ENCODE assay signal across 27 cellular contexts in genomic region chr6:79764758-79765157, GRCh38.
"Had no signal": no experiment of that assay in that cellular context is flagged by ENCODE, and none has a peak within 500 bp of the region (broad histone marks: within the 10 kb centered on the region; RNA-seq: fewer than 3 reads in every experiment).

No MANE protein-coding gene starts in this region.

- H3K36me3 Mint-ChIP-seq: activated CD8-positive, alpha-beta memory T cell treated with anti-CD3 and anti-CD28 coated beads, Interleukin-2, amount 10 ng/mL, durations not matched to agents 7 days and 5 days; activated naive CD4-positive, alpha-beta T cell treated with anti-CD3 and anti-CD28 coated beads, Interleukin-2, amount 10 ng/mL, durations not matched to agents 7 days and 5 days had no signal

- H3K4me1 ChIP-seq: SJCRH30 had no signal

- H3K27me3 ChIP-seq: brain microvascular endothelial cell, cardiac muscle cell, SJCRH30 had no signal

- H3K4me3 ChIP-seq: cardiac muscle cell, SJCRH30, SK-N-MC had no signal

- DNase-seq: activated CD4-positive, alpha-beta memory T cell treated with anti-CD3 and anti-CD28 coated beads, Interleukin-2, amount 10 ng/mL, durations not matched to agents 7 days and 5 days; activated CD4-positive, alpha-beta T cell treated with anti-CD3 and anti-CD28 coated beads for 1 hour; activated CD4-positive, alpha-beta T cell treated with anti-CD3 and anti-CD28 coated beads for 48 hours; activated CD4-positive, CD25-positive, alpha-beta regulatory T cell; activated CD8-positive, alpha-beta memory T cell treated with anti-CD3 and anti-CD28 coated beads for 24 hours; activated CD8-positive, alpha-beta memory T cell treated with anti-CD3 and anti-CD28 coated beads, Interleukin-2, amount 10 ng/mL, durations not matched to agents 7 days and 5 days; activated CD8-positive, alpha-beta memory T cell treated with anti-CD3 and anti-CD28 coated beads, Interleukin-2, amount 50 U/mL, for 48 hours; activated effector memory CD4-positive, alpha-beta T cell treated with Interleukin-2 at 50 U/mL for 16 hours; activated naive CD4-positive, alpha-beta T cell treated with anti-CD3 and anti-CD28 coated beads, Interleukin-2, amount 10 ng/mL, durations not matched to agents 7 days and 5 days; activated naive CD8-positive, alpha-beta T cell treated with anti-CD3 and anti-CD28 coated beads, Interleukin-2, amount 50 U/mL, for 24 hours; activated T-cell treated with anti-CD3 and anti-CD28 coated beads, Interleukin-2, amount 50 U/mL, for 48 hours; aorta; brain microvascular endothelial cell; NCI-H1092 treated with DMSO at 0.1 percent for 48 hours; NCI-H1417; NCI-H187 treated with DMSO at 0.1 percent for 48 hours; NCI-H2081; NCI-H226; NCI-H524 treated with DMSO at 0.1 percent for 48 hours; SHP77; SJCRH30; T1000; WERI-Rb-1 had no signal

- H3K27ac Mint-ChIP-seq: activated CD4-positive, alpha-beta memory T cell treated with anti-CD3 and anti-CD28 coated beads, Interleukin-2, amount 10 ng/mL, durations not matched to agents 7 days and 5 days; activated CD8-positive, alpha-beta memory T cell treated with anti-CD3 and anti-CD28 coated beads, Interleukin-2, amount 10 ng/mL, durations not matched to agents 7 days and 5 days; activated naive CD4-positive, alpha-beta T cell treated with anti-CD3 and anti-CD28 coated beads, Interleukin-2, amount 10 ng/mL, durations not matched to agents 7 days and 5 days; activated naive CD8-positive, alpha-beta T cell; activated naive CD8-positive, alpha-beta T cell treated with anti-CD3 and anti-CD28 coated beads, Interleukin-2, amount 50 U/mL, for 24 hours had no signal

- H3K4me3 Mint-ChIP-seq: activated CD4-positive, alpha-beta memory T cell treated with anti-CD3 and anti-CD28 coated beads, Interleukin-2, amount 10 ng/mL, durations not matched to agents 7 days and 5 days; activated CD8-positive, alpha-beta memory T cell treated with anti-CD3 and anti-CD28 coated beads, Interleukin-2, amount 10 ng/mL, durations not matched to agents 7 days and 5 days; activated naive CD4-positive, alpha-beta T cell treated with anti-CD3 and anti-CD28 coated beads, Interleukin-2, amount 10 ng/mL, durations not matched to agents 7 days and 5 days; activated naive CD8-positive, alpha-beta T cell; activated naive CD8-positive, alpha-beta T cell treated with anti-CD3 and anti-CD28 coated beads, Interleukin-2, amount 50 U/mL, for 24 hours had no signal

- H3K4me1 Mint-ChIP-seq: activated CD4-positive, alpha-beta memory T cell treated with anti-CD3 and anti-CD28 coated beads, Interleukin-2, amount 10 ng/mL, durations not matched to agents 7 days and 5 days; activated CD8-positive, alpha-beta memory T cell treated with anti-CD3 and anti-CD28 coated beads, Interleukin-2, amount 10 ng/mL, durations not matched to agents 7 days and 5 days; activated naive CD4-positive, alpha-beta T cell treated with anti-CD3 and anti-CD28 coated beads, Interleukin-2, amount 10 ng/mL, durations not matched to agents 7 days and 5 days; activated naive CD8-positive, alpha-beta T cell treated with anti-CD3 and anti-CD28 coated beads, Interleukin-2, amount 50 U/mL, for 24 hours had no signal

- H3K27ac ChIP-seq: brain microvascular endothelial cell, cardiac muscle cell, SJCRH30, SK-N-MC, WERI-Rb-1 had no signal

- H3K36me3 ChIP-seq: brain microvascular endothelial cell, cardiac muscle cell, SJCRH30, WERI-Rb-1 had no signal

- H3K27me3 Mint-ChIP-seq: activated naive CD4-positive, alpha-beta T cell treated with anti-CD3 and anti-CD28 coated beads, Interleukin-2, amount 10 ng/mL, durations not matched to agents 7 days and 5 days had no signal

- ATAC-seq: activated CD8-positive, alpha-beta memory T cell treated with anti-CD3 and anti-CD28 coated beads, Interleukin-2, amount 10 ng/mL, durations not matched to agents 7 days and 5 days; activated naive CD8-positive, alpha-beta T cell treated with anti-CD3 and anti-CD28 coated beads, Interleukin-2, amount 50 U/mL, for 24 hours; Panc1 had no signal

- H3K9me3 ChIP-seq: SJCRH30 had no signal
